Comparison of ENCODE assay signal across 1 cellular context in the genomic region with DNA sequence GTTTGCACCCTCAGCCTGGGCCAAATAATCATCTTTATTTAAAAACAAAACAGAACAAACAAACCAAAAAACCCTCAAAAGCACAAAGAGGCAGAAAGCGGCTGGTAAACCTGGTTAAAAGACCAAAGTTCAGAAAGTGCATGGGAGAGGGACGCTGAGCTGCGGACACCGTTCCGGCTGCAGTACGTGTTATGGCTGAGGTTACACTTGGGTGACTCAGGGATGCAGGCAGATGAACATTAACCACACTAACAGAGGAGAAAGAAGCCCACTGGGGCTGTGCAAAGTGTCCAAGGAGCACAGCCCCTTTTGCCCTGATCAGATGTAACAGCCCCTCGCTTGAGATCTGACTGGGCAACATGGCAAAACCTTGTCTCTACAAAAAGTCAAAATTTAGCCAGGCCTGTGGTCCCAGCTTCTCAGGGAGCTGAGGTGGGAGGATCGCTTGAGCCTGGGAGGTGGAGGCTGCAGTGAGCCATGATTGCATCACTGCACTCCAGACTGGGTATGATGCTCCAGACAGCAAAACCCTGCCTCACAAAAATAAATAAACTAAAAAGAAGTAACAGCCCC.
A peak's percentile ranks its signal among the peaks of the same experiment; 100 is the strongest.
TF ChIP-seq lines count a peak whose summit lies in the region.

No MANE protein-coding gene starts in this region.

TF ChIP-seq in HepG2, 621 proteins besides CTCF, POLR2A, EP300 and RAD21 (continued from another document and continues in another):
- TF ChIP-seq DPF2 (CRISPR knock-in tag; IDR thresholded peaks at IDR 0.05; ENCODE audit: borderline replicate concordance, low read depth) (peak; percentile 65; the same call in 1 of the 2 replicates), AKAP8 (CRISPR knock-in tag; IDR thresholded peaks at IDR 0.05) (0 out of 2 replicates have a peak, but pooled peaks have one; percentile 34), NRL (CRISPR knock-in tag; IDR thresholded peaks at IDR 0.05; ENCODE audit: borderline replicate concordance) (no peak), HOXD1 (CRISPR knock-in tag; IDR thresholded peaks at IDR 0.05) (no peak), ZNF558 (CRISPR knock-in tag; IDR thresholded peaks at IDR 0.05; ENCODE audit: borderline replicate concordance) (no peak), RFX3 (CRISPR knock-in tag; IDR thresholded peaks at IDR 0.05) (no peak), TERF1 (CRISPR knock-in tag; IDR thresholded peaks at IDR 0.05) (no peak), ZNF773 (CRISPR knock-in tag; IDR thresholded peaks at IDR 0.05; ENCODE audit: borderline replicate concordance) (no peak), YEATS4 (CRISPR knock-in tag; IDR thresholded peaks at IDR 0.05; ENCODE audit: borderline replicate concordance) (no peak), KLF11 (CRISPR knock-in tag; IDR thresholded peaks at IDR 0.05) (no peak), ZNF83 (CRISPR knock-in tag; IDR thresholded peaks at IDR 0.05; ENCODE audit: borderline replicate concordance) (no peak), ZNF205 (CRISPR knock-in tag; IDR thresholded peaks at IDR 0.05) (no peak), GLMP (CRISPR knock-in tag; IDR thresholded peaks at IDR 0.05; ENCODE audit: borderline replicate concordance) (no peak), ZBTB8A (CRISPR knock-in tag; IDR thresholded peaks at IDR 0.05; ENCODE audit: borderline replicate concordance, low read depth) (no peak), ETV6 (CRISPR knock-in tag; conservative IDR thresholded peaks at IDR 0.05) (no peak), SALL2 (CRISPR knock-in tag; IDR thresholded peaks at IDR 0.05) (no peak), CBFB (CRISPR knock-in tag; IDR thresholded peaks at IDR 0.05) (no peak), ZNF629 (CRISPR knock-in tag; conservative IDR thresholded peaks at IDR 0.05) (no peak), FOXJ3 (CRISPR knock-in tag; IDR thresholded peaks at IDR 0.05; ENCODE audit: borderline replicate concordance) (no peak), DMTF1 (CRISPR knock-in tag; IDR thresholded peaks at IDR 0.05) (no peak), PAX8 (CRISPR knock-in tag; IDR thresholded peaks at IDR 0.05; ENCODE audit: borderline replicate concordance) (no peak), RAD51 (IDR thresholded peaks at IDR 0.05; ENCODE audit: borderline replicate concordance) (no peak), RBFOX2 (IDR thresholded peaks at IDR 0.05; ENCODE audit: low read depth, low read length) (no peak), TP53 (CRISPR knock-in tag; conservative IDR thresholded peaks at IDR 0.05) (no peak), SYNCRIP (IDR thresholded peaks at IDR 0.05; ENCODE audit: insufficient read depth, low read depth, low read length) (no peak), ZSCAN30 (CRISPR knock-in tag; IDR thresholded peaks at IDR 0.05) (no peak), SMC3 (IDR thresholded peaks at IDR 0.05; ENCODE audit: low read length) (no peak; the same call in 1 of the 2 replicates), TBX3 (IDR thresholded peaks at IDR 0.05; ENCODE audit: borderline replicate concordance) (no peak), PPARG (CRISPR knock-in tag; conservative IDR thresholded peaks at IDR 0.05) (peak; percentile 50; the same call in 1 of the 2 replicates), FOXM1 (CRISPR knock-in tag; IDR thresholded peaks at IDR 0.05) (no peak), IRF1 (CRISPR knock-in tag; IDR thresholded peaks at IDR 0.05; ENCODE audit: low read depth) (no peak), ZNF281 (CRISPR knock-in tag; IDR thresholded peaks at IDR 0.05; ENCODE audit: borderline replicate concordance) (no peak), REPIN1 (CRISPR knock-in tag; IDR thresholded peaks at IDR 0.05; ENCODE audit: borderline replicate concordance, low read depth) (no peak), PATZ1 (CRISPR knock-in tag; IDR thresholded peaks at IDR 0.05) (no peak), HIVEP1 (CRISPR knock-in tag; IDR thresholded peaks at IDR 0.05) (no peak), TRIM24 (CRISPR knock-in tag; IDR thresholded peaks at IDR 0.05) (no peak), ARHGAP35 (CRISPR knock-in tag; IDR thresholded peaks at IDR 0.05; ENCODE audit: borderline replicate concordance) (no peak), ZNF550 (CRISPR knock-in tag; IDR thresholded peaks at IDR 0.05; ENCODE audit: borderline replicate concordance) (no peak)
- TF ChIP-seq, protein P1, sequence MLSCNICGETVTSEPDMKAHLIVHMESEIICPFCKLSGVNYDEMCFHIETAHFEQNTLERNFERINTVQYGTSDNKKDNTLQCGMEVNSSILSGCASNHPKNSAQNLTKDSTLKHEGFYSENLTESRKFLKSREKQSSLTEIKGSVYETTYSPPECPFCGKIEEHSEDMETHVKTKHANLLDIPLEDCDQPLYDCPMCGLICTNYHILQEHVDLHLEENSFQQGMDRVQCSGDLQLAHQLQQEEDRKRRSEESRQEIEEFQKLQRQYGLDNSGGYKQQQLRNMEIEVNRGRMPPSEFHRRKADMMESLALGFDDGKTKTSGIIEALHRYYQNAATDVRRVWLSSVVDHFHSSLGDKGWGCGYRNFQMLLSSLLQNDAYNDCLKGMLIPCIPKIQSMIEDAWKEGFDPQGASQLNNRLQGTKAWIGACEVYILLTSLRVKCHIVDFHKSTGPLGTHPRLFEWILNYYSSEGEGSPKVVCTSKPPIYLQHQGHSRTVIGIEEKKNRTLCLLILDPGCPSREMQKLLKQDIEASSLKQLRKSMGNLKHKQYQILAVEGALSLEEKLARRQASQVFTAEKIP (CRISPR knock-in tag; IDR thresholded peaks at IDR 0.05; ENCODE audit: borderline replicate concordance), result no peak
- TF ChIP-seq, protein P2, sequence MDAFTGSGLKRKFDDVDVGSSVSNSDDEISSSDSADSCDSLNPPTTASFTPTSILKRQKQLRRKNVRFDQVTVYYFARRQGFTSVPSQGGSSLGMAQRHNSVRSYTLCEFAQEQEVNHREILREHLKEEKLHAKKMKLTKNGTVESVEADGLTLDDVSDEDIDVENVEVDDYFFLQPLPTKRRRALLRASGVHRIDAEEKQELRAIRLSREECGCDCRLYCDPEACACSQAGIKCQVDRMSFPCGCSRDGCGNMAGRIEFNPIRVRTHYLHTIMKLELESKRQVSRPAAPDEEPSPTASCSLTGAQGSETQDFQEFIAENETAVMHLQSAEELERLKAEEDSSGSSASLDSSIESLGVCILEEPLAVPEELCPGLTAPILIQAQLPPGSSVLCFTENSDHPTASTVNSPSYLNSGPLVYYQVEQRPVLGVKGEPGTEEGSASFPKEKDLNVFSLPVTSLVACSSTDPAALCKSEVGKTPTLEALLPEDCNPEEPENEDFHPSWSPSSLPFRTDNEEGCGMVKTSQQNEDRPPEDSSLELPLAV (CRISPR knock-in tag; conservative IDR thresholded peaks at IDR 0.05; ENCODE audit: low read depth), result no peak
- TF ChIP-seq, protein P3, sequence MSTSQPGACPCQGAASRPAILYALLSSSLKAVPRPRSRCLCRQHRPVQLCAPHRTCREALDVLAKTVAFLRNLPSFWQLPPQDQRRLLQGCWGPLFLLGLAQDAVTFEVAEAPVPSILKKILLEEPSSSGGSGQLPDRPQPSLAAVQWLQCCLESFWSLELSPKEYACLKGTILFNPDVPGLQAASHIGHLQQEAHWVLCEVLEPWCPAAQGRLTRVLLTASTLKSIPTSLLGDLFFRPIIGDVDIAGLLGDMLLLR (CRISPR knock-in tag; IDR thresholded peaks at IDR 0.05), result no peak
- TF ChIP-seq, protein P4, sequence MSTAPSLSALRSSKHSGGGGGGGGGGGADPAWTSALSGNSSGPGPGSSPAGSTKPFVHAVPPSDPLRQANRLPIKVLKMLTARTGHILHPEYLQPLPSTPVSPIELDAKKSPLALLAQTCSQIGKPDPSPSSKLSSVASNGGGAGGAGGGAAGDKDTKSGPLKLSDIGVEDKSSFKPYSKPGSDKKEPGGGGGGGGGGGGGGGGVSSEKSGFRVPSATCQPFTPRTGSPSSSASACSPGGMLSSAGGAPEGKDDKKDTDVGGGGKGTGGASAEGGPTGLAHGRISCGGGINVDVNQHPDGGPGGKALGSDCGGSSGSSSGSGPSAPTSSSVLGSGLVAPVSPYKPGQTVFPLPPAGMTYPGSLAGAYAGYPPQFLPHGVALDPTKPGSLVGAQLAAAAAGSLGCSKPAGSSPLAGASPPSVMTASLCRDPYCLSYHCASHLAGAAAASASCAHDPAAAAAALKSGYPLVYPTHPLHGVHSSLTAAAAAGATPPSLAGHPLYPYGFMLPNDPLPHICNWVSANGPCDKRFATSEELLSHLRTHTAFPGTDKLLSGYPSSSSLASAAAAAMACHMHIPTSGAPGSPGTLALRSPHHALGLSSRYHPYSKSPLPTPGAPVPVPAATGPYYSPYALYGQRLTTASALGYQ (CRISPR knock-in tag; IDR thresholded peaks at IDR 0.05), result no peak
